ENCODE assay signal across 11 cellular contexts in the genomic region with DNA sequence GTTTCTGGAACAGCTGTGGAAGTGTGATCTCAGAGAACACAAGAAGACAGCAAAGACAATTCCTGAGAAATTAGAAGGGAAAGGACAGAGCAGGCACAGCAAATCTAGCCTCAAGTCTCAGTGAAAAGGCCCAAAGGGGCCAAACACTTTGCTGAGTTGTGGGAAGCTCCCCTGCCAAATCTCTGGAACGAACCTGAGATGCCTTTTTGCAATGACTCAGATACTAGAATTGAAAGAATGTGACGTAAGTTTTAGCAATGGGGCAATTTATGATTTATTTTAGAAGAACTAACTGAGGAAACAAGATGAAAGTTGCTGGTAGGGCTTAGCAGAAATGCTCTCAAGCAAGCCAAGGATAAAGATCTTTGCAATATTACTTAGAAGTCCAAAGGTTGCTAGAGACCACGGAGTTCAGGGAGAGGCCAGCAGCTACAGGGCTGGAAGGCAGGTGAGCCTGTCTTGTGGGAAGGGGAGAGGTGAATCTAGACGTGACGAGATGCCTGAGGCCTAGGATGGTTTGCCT.
DNase-seq lines count a peak whose midpoint lies in the region; ATAC-seq and TF ChIP-seq lines count a peak whose summit lies in the region.
"Had no signal": no experiment of that assay in that cellular context is flagged by ENCODE, and none has a peak within 500 bp of the region (broad histone marks: within the 10 kb centered on the region; RNA-seq: fewer than 3 reads in every experiment).

No MANE protein-coding gene starts in this region.

- H3K4me1 ChIP-seq in hepatocyte (ENCODE audit: insufficient read depth) = no peaks in the 10 kb centered on the region

- peak overlapping the region; percentile 75 for H3K27ac ChIP-seq in hepatocyte

- H3K9me2 ChIP-seq in hepatocyte (replicated peaks; ENCODE audit: insufficient read depth) = no peaks in the 10 kb centered on the region

- 37% methylated on average over 5 of the region's 5 CpGs for WGBS in hepatocyte (ENCODE audit: low lambda C conversion rate, missing lambda C conversion rate)

- no peaks in the 10 kb centered on the region for H3K79me2 ChIP-seq in hepatocyte

- TF ChIP-seq CTCF in GM12865 (IDR thresholded peaks at IDR 0.05; ENCODE audit: insufficient read depth, low read depth, low read length, missing control alignments) (no peak), hepatocyte (IDR thresholded peaks at IDR 0.05; ENCODE audit: poor library complexity) (no peak)

- DNase-seq in GM12865 (ENCODE audit: low read depth) = peak; percentile 55
- DNase-seq in amniotic epithelial cell (ENCODE audit: low read depth) = peak; percentile 83
- DNase-seq in hepatocyte (ENCODE audit: low spot score) = peak; percentile 44
- DNase-seq in stromal cell of bone marrow (ENCODE audit: low read depth) = peak; percentile 48
- DNase-seq in stimulated activated CD4-positive, alpha-beta T cell treated with anti-CD3 and anti-CD28 coated beads, Interleukin-12 subunit alpha, Interleukin-12 subunit beta, amount 100 ng/mL, for 4 hours = no peak
- DNase-seq in DMS114 treated with DMSO at 0.1 percent for 48 hours (lab: John Stamatoyannopoulos, UW; ENCODE audit: unreplicated experiment) = no peak
- DNase-seq: activated CD8-positive, alpha-beta memory T cell treated with anti-CD3 and anti-CD28 coated beads, Interleukin-2, amount 50 U/mL, for 4 hours; NCI-H2081 treated with DMSO at 0.1 percent for 48 hours; upper lobe of left lung had no signal

- no peaks in the 10 kb centered on the region for H4K20me1 ChIP-seq in hepatocyte (ENCODE audit: insufficient read depth, poor library complexity, severe bottlenecking)

- peak overlapping the region; percentile 0 for H3K4me2 ChIP-seq in hepatocyte

- no peak for ATAC-seq in HG03378 (IDR thresholded peaks at IDR 0.05; ENCODE audit: unreplicated experiment)
- no peak for ATAC-seq in GM21528 (IDR thresholded peaks at IDR 0.05; ENCODE audit: low FRiP score, unreplicated experiment)

- H3K27me3 ChIP-seq in hepatocyte = no peaks in the 10 kb centered on the region
- H3K27me3 ChIP-seq: upper lobe of left lung had no signal

- no peaks in the 10 kb centered on the region for H3K36me3 ChIP-seq in hepatocyte (replicated peaks; ENCODE audit: insufficient read depth, low read depth)
- H3K36me3 ChIP-seq: upper lobe of left lung had no signal

- no peak overlapping the region for H3K4me3 ChIP-seq in GM12865 (ENCODE audit: low read depth, low read length)
- no peak overlapping the region for H3K4me3 ChIP-seq in hepatocyte
- H3K4me3 ChIP-seq: upper lobe of left lung had no signal

- H2AFZ ChIP-seq in hepatocyte = no peak overlapping the region

- H3K9me3 ChIP-seq in hepatocyte (ENCODE audit: low read depth) = no peaks in the 10 kb centered on the region
- H3K9me3 ChIP-seq: upper lobe of left lung had no signal

Comparison
In these comparisons a context has a peak if more than half of its experiments do, and no peak if none do; other contexts are left out.
1. DNase-seq: peak in GM12865 (single experiment), amniotic epithelial cell (single experiment), hepatocyte (single experiment) and stromal cell of bone marrow (single experiment); none in stimulated activated CD4-positive, alpha-beta T cell treated with anti-CD3 and anti-CD28 coated beads, Interleukin-12 subunit alpha, Interleukin-12 subunit beta, amount 100 ng/mL, for 4 hours (single experiment) and DMS114 treated with DMSO at 0.1 percent for 48 hours (single experiment).